ENCODE assay signal across 20 cellular contexts in genomic region chr1:77230051-77230450, GRCh38. TPM values are rescaled to one million over a fixed set of nuclear protein-coding genes. Genes with fewer than 3 reads are reported as not detected.
DNase-seq lines count a peak whose midpoint lies in the region; ATAC-seq, FAIRE-seq and TF ChIP-seq lines count a peak whose summit lies in the region.
"Had no signal": no experiment of that assay in that cellular context is flagged by ENCODE, and none has a peak within 500 bp of the region (broad histone marks: within the 10 kb centered on the region; RNA-seq: fewer than 3 reads in every experiment).

No MANE protein-coding gene starts in this region.

- DNase-seq in Caki2 (ENCODE audit: low read depth) (peak; percentile 49), RCC 7860 (ENCODE audit: low spot score) (peak; percentile 72), kidney (no peak), renal cortical epithelial cell (ENCODE audit: low read depth) (peak; percentile 92), Peyer's patch (no peak), Right ventricle myocardium superior (no peak)
- DNase-seq in stimulated activated CD4-positive, alpha-beta T cell treated with anti-CD3 and anti-CD28 coated beads, Interleukin-2, amount 100 ng/mL, for 48 hours: no peak
- DNase-seq: Caco-2; NCI-H1417 treated with DMSO at 0.1 percent for 48 hours; NCI-H1930; NCI-H69; NK-92 treated with Interleukin-12 subunit alpha and Interleukin-12 subunit beta, amount 100 ng/mL, for 24 hours; SJCRH30 had no signal

- H3K4me3 ChIP-seq in kidney (ENCODE audit: low read length in 2 of 2) (no peak overlapping the region), Peyer's patch (no peak overlapping the region)
- H3K4me3 ChIP-seq: SJCRH30 had no signal

- no peaks in the 10 kb centered on the region for H3K27me3 ChIP-seq in Peyer's patch
- H3K27me3 ChIP-seq: SJCRH30 had no signal

- H3K4me1 ChIP-seq in kidney (ENCODE audit: control insufficient read depth in 1 of 2, insufficient read depth in 1 of 2, low read depth in 1 of 2, low read length in 2 of 2): peaks cover 0 to 12% of the 10 kb centered on the region in 2 donors
- no peaks in the 10 kb centered on the region for H3K4me1 ChIP-seq in Peyer's patch
- H3K4me1 ChIP-seq: Caco-2, SJCRH30 had no signal

- intact Hi-C loops in kidney (cut with DNase I): no loop called here
- intact Hi-C loops in Right ventricle myocardium superior (cut with DNase I): no loop called here

- no peak overlapping the region for H3K9ac ChIP-seq in kidney (ENCODE audit: low read length in 2 of 2)

- ATAC-seq in Right ventricle myocardium superior (ENCODE audit: poor library complexity): no peak
- ATAC-seq: HCT116 had no signal

- in situ Hi-C loops in Caki2 (cut with HindIII; ENCODE audit: low pct_unique_long_range_greater_than_20kb, low sequenced_read_pairs): no loop called here

- H3K27ac ChIP-seq in kidney (ENCODE audit: low read depth in 2 of 2, low read length in 2 of 2) (no peak overlapping the region), Peyer's patch (no peak overlapping the region)
- H3K27ac ChIP-seq: C4-2B, HL-60, RWPE1, SJCRH30 had no signal

- FAIRE-seq in RCC 7860 (lab: Jason Lieb, UNC) (peak; percentile 98), kidney (lab: Jason Lieb, UNC) (peak; percentile 90)
- FAIRE-seq: A204.1 had no signal

- H3K9me3 ChIP-seq in kidney (ENCODE audit: control insufficient read depth in 1 of 2, low read length in 2 of 2): no peaks in the 10 kb centered on the region
- no peaks in the 10 kb centered on the region for H3K9me3 ChIP-seq in Peyer's patch
- H3K9me3 ChIP-seq: Caco-2, SJCRH30 had no signal

- no peak for TF ChIP-seq CTCF in kidney (IDR thresholded peaks at IDR 0.05; ENCODE audit: borderline replicate concordance, extremely low read depth, insufficient read depth)
- no peak for TF ChIP-seq CTCF in Peyer's patch (IDR thresholded peaks at IDR 0.05)

- TF ChIP-seq POLR2A in Peyer's patch (IDR thresholded peaks at IDR 0.05): no peak

- H3K36me3 ChIP-seq in kidney (ENCODE audit: control insufficient read depth in 1 of 2, insufficient read depth in 2 of 2, low read length in 2 of 2) (no peaks in the 10 kb centered on the region), Peyer's patch (no peaks in the 10 kb centered on the region)
- H3K36me3 ChIP-seq: SJCRH30 had no signal

RNA-seq across cellular contexts. Expression of gene PIGK, which starts 10.8 kb away (rescaled TPM):
- total RNA-seq in Caki2 (2014; rRNA removed; shearing (Covaris generic); ENCODE audit: low replicate concordance): 32.2 and 50.0 TPM in 2 replicates
- total RNA-seq in kidney (38.5 TPM), renal cortical epithelial cell (55.2 and 57.2 TPM in 2 replicates), Peyer's patch (1 to 10 TPM; 4.1 to 8.8 (median 6.4) TPM), Right ventricle myocardium superior (28.0 TPM)
- polyA plus RNA-seq in kidney (ENCODE audit: insufficient read depth, low read depth, low replicate concordance): 31.0 TPM

RNA-seq across cellular contexts. Expression of gene AK5, which starts 51.8 kb away (rescaled TPM):
- 27.7 and 28.7 TPM in 2 replicates for total RNA-seq in Caki2 (2014; rRNA removed; shearing (Covaris generic); ENCODE audit: low replicate concordance)
- total RNA-seq in kidney (1.7 TPM), renal cortical epithelial cell (15.6 and 27.4 TPM in 2 replicates), Peyer's patch (10 to 100 TPM in 1 of 4 donors, 1 to 10 TPM in 1, not detected in 2; 5.3 to 12.4 TPM), Right ventricle myocardium superior (0.38 TPM)
- 2.5 TPM for polyA plus RNA-seq in kidney (ENCODE audit: insufficient read depth, low read depth, low replicate concordance)
- total RNA-seq: Caco-2, G401, OCI-LY7 had no signal

Comparison
In these comparisons a context has a peak if more than half of its experiments do, and no peak if none do; other contexts are left out.
1. DNase-seq: peak in Caki2 (single experiment), RCC 7860 (single experiment) and renal cortical epithelial cell (single experiment); none in kidney (single experiment), Peyer's patch (0 of 3), Right ventricle myocardium superior (single experiment) and stimulated activated CD4-positive, alpha-beta T cell treated with anti-CD3 and anti-CD28 coated beads, Interleukin-2, amount 100 ng/mL, for 48 hours (0 of 2).